In the genomic region with DNA sequence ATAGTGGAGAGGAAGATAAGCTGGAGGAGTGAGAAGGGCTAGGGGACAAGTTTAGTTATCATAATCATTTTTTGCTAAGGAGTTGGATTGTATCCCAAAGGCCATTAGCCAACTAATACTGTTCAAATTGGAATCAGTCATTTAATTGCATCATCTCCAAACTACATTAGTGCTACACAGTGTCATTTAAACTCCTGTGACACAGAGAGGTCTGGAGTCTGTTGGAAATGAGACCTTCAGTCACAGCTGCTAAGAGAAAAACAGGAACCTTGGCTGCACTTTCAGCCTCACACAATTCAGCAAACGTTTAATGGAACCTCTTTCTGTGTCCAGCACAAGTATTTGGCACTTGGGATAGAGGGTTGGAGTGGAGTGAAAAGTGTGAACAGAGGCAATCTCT, we compare ENCODE assay signal across 16 cellular contexts.
DNase-seq lines count a peak whose midpoint lies in the region; ATAC-seq and TF ChIP-seq lines count a peak whose summit lies in the region.
"Had no signal": no experiment of that assay in that cellular context is flagged by ENCODE, and none has a peak within 500 bp of the region (broad histone marks: within the 10 kb centered on the region; RNA-seq: fewer than 3 reads in every experiment).

No MANE protein-coding gene starts in this region.

- H3K36me3 ChIP-seq in left ventricle myocardium inferior: no peaks in the 10 kb centered on the region
- H3K36me3 ChIP-seq: BLaER1 had no signal

- H3K9me3 ChIP-seq in left ventricle myocardium inferior (replicated peaks): no peaks in the 10 kb centered on the region

- TF ChIP-seq CTCF in left ventricle myocardium inferior (IDR thresholded peaks at IDR 0.05; ENCODE audit: borderline replicate concordance): no peak

- no peaks in the 10 kb centered on the region for H3K27me3 ChIP-seq in left ventricle myocardium inferior (ENCODE audit: low read depth)
- H3K27me3 ChIP-seq: BLaER1 had no signal

- intact Hi-C loops in left ventricle myocardium inferior (cut with micrococcal nuclease) (no loop called here), sciatic nerve (cut with DNase I) (no loop called here)

- peaks cover 21% of the 10 kb centered on the region for H3K4me1 ChIP-seq in left ventricle myocardium inferior
- H3K4me1 ChIP-seq: BLaER1 had no signal

- ATAC-seq in sciatic nerve (peak; percentile 48), HG02970 (IDR thresholded peaks at IDR 0.05; ENCODE audit: low FRiP score, unreplicated experiment) (no peak)
- ATAC-seq: HCT116, Panc1 had no signal

- no peak overlapping the region for H3K4me3 ChIP-seq in left ventricle myocardium inferior
- H3K4me3 ChIP-seq: BLaER1 had no signal

- H3K27ac ChIP-seq in left ventricle myocardium inferior (replicated peaks): peak overlapping the region; percentile 15
- H3K27ac ChIP-seq: BLaER1, KMS-11 had no signal

- DNase-seq in NCI-H1105 treated with DMSO at 0.1 percent for 48 hours (lab: John Stamatoyannopoulos, UW) (peak; percentile 5), NCI-H1105 (lab: John Stamatoyannopoulos, UW) (no peak), RPMI8226 (peak; percentile 40), left ventricle myocardium inferior (no peak), sciatic nerve (ENCODE audit: low spot score) (no peak), GF-D8 (lab: John Stamatoyannopoulos, UW) (no peak), NCI-H510A (lab: John Stamatoyannopoulos, UW) (no peak)
- DNase-seq: 8988T, DND-41, NCI-H187, SHP77 had no signal

Comparison
In these comparisons a context has a peak if more than half of its experiments do, and no peak if none do; other contexts are left out.
1. DNase-seq: peak in NCI-H1105 treated with DMSO at 0.1 percent for 48 hours (single experiment) and RPMI8226 (single experiment); none in NCI-H1105 (single experiment), left ventricle myocardium inferior (single experiment), sciatic nerve (single experiment), GF-D8 (single experiment) and NCI-H510A (single experiment).